In genomic region chr2:147869934-147870333, GRCh38 we compare ENCODE assay signal across 7 cellular contexts.
"Had no signal": no experiment of that assay in that cellular context is flagged by ENCODE, and none has a peak within 500 bp of the region (broad histone marks: within the 10 kb centered on the region; RNA-seq: fewer than 3 reads in every experiment).

No MANE protein-coding gene starts in this region.

- H3K27ac ChIP-seq: GM23248, KMS-11 had no signal

- H3K4me2 ChIP-seq: KMS-11 had no signal

- H3K4me3 Mint-ChIP-seq: IgD-negative memory B cell had no signal

- DNase-seq: GM23248, H7, HCEC 1CT, KBM-7 had no signal

- H3K9me3 Mint-ChIP-seq: IgD-negative memory B cell had no signal

- H3K9ac ChIP-seq: GM23248, KMS-11 had no signal

- H2AFZ ChIP-seq: GM23248 had no signal

- H3K4me3 ChIP-seq: GM23248 had no signal

- FAIRE-seq: HTR-8/SVneo had no signal

- H3K27ac Mint-ChIP-seq: IgD-negative memory B cell had no signal

- H3K36me3 Mint-ChIP-seq: IgD-negative memory B cell had no signal
